In the genomic region with DNA sequence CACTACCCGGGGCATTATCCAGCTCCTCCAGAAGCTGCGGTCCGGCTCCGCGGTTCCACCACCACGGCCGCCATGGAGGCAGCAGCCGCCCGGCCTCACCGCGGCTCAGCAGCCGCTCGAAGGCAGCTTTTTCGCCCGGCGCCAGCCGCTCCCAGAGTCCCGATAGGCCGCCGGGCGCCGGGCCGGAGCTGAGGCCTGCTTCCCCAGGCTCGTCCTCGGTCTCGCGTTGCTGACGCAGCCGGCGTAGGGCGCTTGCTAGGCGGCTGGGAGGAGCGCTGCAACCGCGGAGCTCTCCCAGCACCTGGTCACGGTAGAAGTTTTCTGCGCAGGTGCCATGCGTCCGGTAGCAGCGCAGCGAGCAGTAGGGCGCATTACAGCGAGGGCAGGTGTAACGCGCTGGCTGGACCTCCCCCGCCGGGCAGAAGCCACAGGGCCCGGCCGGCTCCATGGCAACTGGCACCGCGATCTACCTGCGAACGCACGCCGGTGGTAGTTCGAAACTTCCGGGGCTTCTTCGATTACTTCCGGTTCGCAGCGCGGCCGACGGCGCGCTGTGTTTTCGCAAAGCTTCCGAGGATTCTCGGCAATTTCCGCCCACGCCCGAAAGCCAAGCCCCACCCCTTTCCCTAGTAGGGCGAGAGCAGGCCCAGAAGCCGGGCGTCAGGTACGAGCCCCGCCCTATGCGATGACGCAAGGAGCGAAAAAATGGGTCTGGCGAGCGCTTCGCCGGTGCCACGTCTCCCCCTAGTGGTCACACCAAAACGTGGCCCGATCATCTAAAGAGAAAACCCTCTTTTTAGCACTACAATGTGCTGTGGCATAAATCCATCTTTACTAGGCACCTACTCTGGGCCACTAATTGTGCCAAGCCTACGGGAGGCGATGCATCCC, we compare ENCODE assay signal across 8 cellular contexts. TPM values are rescaled to one million over a fixed set of nuclear protein-coding genes. Genes with fewer than 3 reads are reported as not detected.
DNase-seq lines count a peak whose midpoint lies in the region; ATAC-seq, FAIRE-seq and TF ChIP-seq lines count a peak whose summit lies in the region.

Gene ZNHIT2, minus strand, starts transcription at position 496 of the 891 bp plus-strand sequence. Its CDS starts 48 bp downstream, at position 448.

- peaks cover 10% of the 10 kb centered on the region for H3K36me3 Mint-ChIP-seq in mesothelial cell of epicardium

- DNase-seq in DMS 273 (lab: John Stamatoyannopoulos, UW; ENCODE audit: unreplicated experiment) (peak; percentile 99), HuH-7 (ENCODE audit: low spot score) (peak; percentile 82), mesothelial cell of epicardium (ENCODE audit: low spot score in 2 of 2, unreplicated experiment in 2 of 2) (peak; percentile 99 to 100)
- peak; percentile 100 for DNase-seq in activated CD8-positive, alpha-beta memory T cell treated with anti-CD3 and anti-CD28 coated beads, Interleukin-2, amount 50 U/mL, for 48 hours
- DNase-seq in stimulated activated CD8-positive, alpha-beta memory T cell treated with anti-CD3 and anti-CD28 coated beads, Interleukin-2, amount 100 ng/mL, for 1 hour (ENCODE audit: low read depth in 2 of 2), result peak; percentile 100

- H3K4me3 ChIP-seq in OCI-LY1 (ENCODE audit: low read depth, low read length, poor library complexity, severe bottlenecking), result peak within 1 kb of the TSS; percentile 70

- no peaks in the 10 kb centered on the region for H3K9me3 ChIP-seq in OCI-LY1 (ENCODE audit: low read length)

- H3K27me3 Mint-ChIP-seq in mesothelial cell of epicardium (ENCODE audit: low read depth), result no peaks in the 10 kb centered on the region

- TF ChIP-seq CTCF in OCI-LY1 (IDR thresholded peaks at IDR 0.05; ENCODE audit: low read length) (peak; percentile 87), mesothelial cell of epicardium (IDR thresholded peaks at IDR 0.05; ENCODE audit: unreplicated experiment) (peak; percentile 99)

- peaks cover 61% of the 10 kb centered on the region for H3K4me1 ChIP-seq in OCI-LY1 (ENCODE audit: insufficient read depth, low read length, severe bottlenecking)

- H3K27ac Mint-ChIP-seq in mesothelial cell of epicardium, result peak within 1 kb of the TSS; percentile 96

- ATAC-seq in GM21447 (IDR thresholded peaks at IDR 0.05; ENCODE audit: unreplicated experiment), result peak; percentile 57

- H4K20me1 ChIP-seq in OCI-LY1 (ENCODE audit: insufficient read depth, low read length), result no peaks in the 10 kb centered on the region

- H3F3A ChIP-seq in OCI-LY1 (ENCODE audit: insufficient read depth, low read length), result 0 out of 2 replicates have a peak, but pooled peaks cover 5% of the 10 kb centered on the region

- H3K9ac ChIP-seq in OCI-LY1 (ENCODE audit: low read length), result peak within 1 kb of the TSS; percentile 92

- H2AFZ ChIP-seq in OCI-LY1 (ENCODE audit: low read length), result no peak within 1 kb of the TSS

- peak; percentile 97 for FAIRE-seq in endometrium (lab: Jason Lieb, UNC)

- H3K36me3 ChIP-seq in OCI-LY1 (ENCODE audit: insufficient read depth, low read length), result peaks cover 70% of the 10 kb centered on the region

- H3K9me2 ChIP-seq in OCI-LY1 (ENCODE audit: low read depth, low read length), result no peaks in the 10 kb centered on the region

- peak within 1 kb of the TSS; percentile 85 for H3K4me3 Mint-ChIP-seq in mesothelial cell of epicardium

- H3K4me1 Mint-ChIP-seq in mesothelial cell of epicardium, result peaks cover 37% of the 10 kb centered on the region

- H3K79me2 ChIP-seq in OCI-LY1 (ENCODE audit: insufficient read depth, low read length), result peaks cover 13% of the 10 kb centered on the region; the same call in 1 of the 2 replicates

- H3K27ac ChIP-seq in OCI-LY1 (ENCODE audit: low read depth, low read length, poor library complexity, severe bottlenecking), result peak within 1 kb of the TSS; percentile 85

- no peaks in the 10 kb centered on the region for H3K9me3 Mint-ChIP-seq in mesothelial cell of epicardium

- H3K4me2 ChIP-seq in OCI-LY1 (ENCODE audit: low read length), result peak within 1 kb of the TSS; percentile 80

- no peaks in the 10 kb centered on the region for H3K27me3 ChIP-seq in OCI-LY1 (ENCODE audit: insufficient read depth, low read length)

RNA-seq across cellular contexts. Expression of gene ZNHIT2, which starts in this region (rescaled TPM):
- 6.7 to 7.5 TPM (median 7.3 TPM) in 3 replicates for total RNA-seq in mesothelial cell of epicardium

Comparison
In these comparisons a context has a peak if more than half of its experiments do, and no peak if none do; other contexts are left out.
1. Peak in every context shown above with its lines: DNase-seq, ATAC-seq, H3K4me3 ChIP-seq and H3K27ac ChIP-seq.